ENCODE assay signal across 14 cellular contexts in genomic region chr21:29347274-29347681, GRCh38. TPM values are rescaled to one million over a fixed set of nuclear protein-coding genes. Genes with fewer than 3 reads are reported as not detected.
A peak's percentile ranks its signal among the peaks of the same experiment; 100 is the strongest.
DNase-seq lines count a peak whose midpoint lies in the region; ATAC-seq and TF ChIP-seq lines count a peak whose summit lies in the region.
"Had no signal": no experiment of that assay in that cellular context is flagged by ENCODE, and none has a peak within 500 bp of the region (broad histone marks: within the 10 kb centered on the region; RNA-seq: fewer than 3 reads in every experiment).

No MANE protein-coding gene starts in this region.

- TF ChIP-seq CTCF in KMS-11 (conservative IDR thresholded peaks at IDR 0.05; ENCODE audit: low read depth, low read length) (no peak), chondrocyte (IDR thresholded peaks at IDR 0.05) (no peak)

- no peaks in the 10 kb centered on the region for H3K9me3 ChIP-seq in naive thymus-derived CD4-positive, alpha-beta T cell (ENCODE audit: control insufficient read depth in 2 of 3, low read length in 3 of 3)
- H3K9me3 ChIP-seq: pancreas had no signal

- no peak overlapping the region for H3K4me3 ChIP-seq in KMS-11 (IDR thresholded peaks at IDR 0.05; ENCODE audit: insufficient read depth, low read depth, low read length)
- H3K4me3 ChIP-seq in naive thymus-derived CD4-positive, alpha-beta T cell (ENCODE audit: low read length), result no peak overlapping the region
- H3K4me3 ChIP-seq: GM23338, pancreas had no signal

- peaks cover 74% of the 10 kb centered on the region for H3K4me1 Mint-ChIP-seq in chondrocyte (ENCODE audit: low read depth)
- peaks cover 4 to 23% (median 17%) of the 10 kb centered on the region in 7 donors for H3K4me1 Mint-ChIP-seq in naive thymus-derived CD4-positive, alpha-beta T cell
- H3K4me1 Mint-ChIP-seq: GM23338 had no signal

- H3K4me3 Mint-ChIP-seq in chondrocyte (ENCODE audit: unreplicated experiment), result no peak overlapping the region
- H3K4me3 Mint-ChIP-seq in naive thymus-derived CD4-positive, alpha-beta T cell, result no peak overlapping the region
- H3K4me3 Mint-ChIP-seq: activated naive CD8-positive, alpha-beta T cell; GM23338 had no signal

- peaks cover 19% of the 10 kb centered on the region for H3K79me2 ChIP-seq in KMS-11 (ENCODE audit: insufficient read depth, low read depth)

- peak overlapping the region; percentile 16; the same call in 1 of the 2 replicates for H3K27ac ChIP-seq in KMS-11
- H3K27ac ChIP-seq in naive thymus-derived CD4-positive, alpha-beta T cell (ENCODE audit: low read depth, low read length), result no peak overlapping the region
- H3K27ac ChIP-seq: pancreas had no signal

- intact Hi-C loops in naive thymus-derived CD4-positive, alpha-beta T cell (cut with micrococcal nuclease), result no loop called here

- no peaks in the 10 kb centered on the region for H3K9me3 Mint-ChIP-seq in chondrocyte (ENCODE audit: low read depth)
- H3K9me3 Mint-ChIP-seq in naive thymus-derived CD4-positive, alpha-beta T cell, result no peaks in the 10 kb centered on the region
- H3K9me3 Mint-ChIP-seq: GM23338 had no signal

- DNase-seq in CD1c-positive myeloid dendritic cell (ENCODE audit: extremely low spot score) (peak; percentile 88), chondrocyte (ENCODE audit: low spot score) (no peak), ecto neural progenitor cell (ENCODE audit: low spot score) (no peak), NCI-H446 treated with DMSO at 0.1 percent for 48 hours (lab: John Stamatoyannopoulos, UW) (no peak), D341Med (ENCODE audit: low spot score) (no peak), C1 segment of cervical spinal cord (lab: John Stamatoyannopoulos, UW) (no peak)
- no peak for DNase-seq in naive thymus-derived CD4-positive, alpha-beta T cell
- DNase-seq: cortex of kidney, kidney glomerular epithelial cell, NCI-H1694 treated with DMSO at 0.1 percent for 48 hours, pancreas had no signal

- no peaks in the 10 kb centered on the region for H3K27me3 Mint-ChIP-seq in chondrocyte (ENCODE audit: low read depth)
- no peaks in the 10 kb centered on the region for H3K27me3 Mint-ChIP-seq in naive thymus-derived CD4-positive, alpha-beta T cell
- H3K27me3 Mint-ChIP-seq: activated naive CD8-positive, alpha-beta T cell had no signal

- POLR2A ChIA-PET in naive thymus-derived CD4-positive, alpha-beta T cell (lab: Charles Lee), result no interaction called here

- CTCF ChIA-PET in naive thymus-derived CD4-positive, alpha-beta T cell (lab: Charles Lee), result no interaction called here

- H3K4me2 ChIP-seq in KMS-11, result peak overlapping the region; percentile 59
- H3K4me2 ChIP-seq: GM23338 had no signal

- H3K4me1 ChIP-seq in KMS-11 (ENCODE audit: low read depth, poor library complexity, severe bottlenecking), result peaks cover 39% of the 10 kb centered on the region
- H3K4me1 ChIP-seq in naive thymus-derived CD4-positive, alpha-beta T cell (ENCODE audit: control insufficient read depth in 2 of 2, insufficient read depth in 2 of 2, low read length in 2 of 2), result peaks cover 0 to 6% of the 10 kb centered on the region in 2 donors

- peak overlapping the region; percentile 23 for H3K27ac Mint-ChIP-seq in chondrocyte (ENCODE audit: unreplicated experiment)
- peak overlapping the region in 3 of 9 donors; percentile 41 to 66 (median 65) for H3K27ac Mint-ChIP-seq in naive thymus-derived CD4-positive, alpha-beta T cell
- H3K27ac Mint-ChIP-seq: GM23338 had no signal

- H3K36me3 ChIP-seq in KMS-11 (ENCODE audit: insufficient read depth), result 0 out of 2 replicates have a peak, but pooled peaks cover under 1% of the 10 kb centered on the region
- peaks cover 0 to 13% (median 0%) of the 10 kb centered on the region in 3 experiments for H3K36me3 ChIP-seq in naive thymus-derived CD4-positive, alpha-beta T cell (ENCODE audit: control insufficient read depth in 2 of 3, insufficient read depth in 3 of 3, low read length in 3 of 3)
- H3K36me3 ChIP-seq: pancreas had no signal

- H3K9ac ChIP-seq in KMS-11, result no peak overlapping the region

- no peak overlapping the region for H2AFZ ChIP-seq in KMS-11 (ENCODE audit: low read depth)
- H2AFZ ChIP-seq: GM23338 had no signal

- no peaks in the 10 kb centered on the region for H4K20me1 ChIP-seq in KMS-11 (ENCODE audit: insufficient read depth)

- peak; percentile 35 for ATAC-seq in naive thymus-derived CD4-positive, alpha-beta T cell

- peaks cover 12% of the 10 kb centered on the region for H3K36me3 Mint-ChIP-seq in chondrocyte (ENCODE audit: low read depth)
- H3K36me3 Mint-ChIP-seq in naive thymus-derived CD4-positive, alpha-beta T cell, result peaks cover 0 to 29% (median 17%) of the 10 kb centered on the region in 5 donors

- no peaks in the 10 kb centered on the region for H3K27me3 ChIP-seq in KMS-11 (ENCODE audit: insufficient read depth, low read depth)
- H3K27me3 ChIP-seq in naive thymus-derived CD4-positive, alpha-beta T cell (ENCODE audit: control insufficient read depth in 2 of 2, insufficient read depth in 2 of 2, low read length in 2 of 2), result no peaks in the 10 kb centered on the region
- H3K27me3 ChIP-seq: pancreas had no signal

RNA-seq across cellular contexts. Expression of gene BACH1, which starts 48.6 kb away (rescaled TPM):
- total RNA-seq in chondrocyte, result 85.4 to 123 TPM (median 120 TPM) in 3 replicates
- 10 to 100 TPM; 26.0 to 95.6 (median 45.5) TPM for total RNA-seq in naive thymus-derived CD4-positive, alpha-beta T cell
- 10 to 100 TPM; 22.6 to 28.4 TPM for polyA plus RNA-seq in naive thymus-derived CD4-positive, alpha-beta T cell
